Comparison of ENCODE assay signal across 20 cellular contexts in the genomic region with DNA sequence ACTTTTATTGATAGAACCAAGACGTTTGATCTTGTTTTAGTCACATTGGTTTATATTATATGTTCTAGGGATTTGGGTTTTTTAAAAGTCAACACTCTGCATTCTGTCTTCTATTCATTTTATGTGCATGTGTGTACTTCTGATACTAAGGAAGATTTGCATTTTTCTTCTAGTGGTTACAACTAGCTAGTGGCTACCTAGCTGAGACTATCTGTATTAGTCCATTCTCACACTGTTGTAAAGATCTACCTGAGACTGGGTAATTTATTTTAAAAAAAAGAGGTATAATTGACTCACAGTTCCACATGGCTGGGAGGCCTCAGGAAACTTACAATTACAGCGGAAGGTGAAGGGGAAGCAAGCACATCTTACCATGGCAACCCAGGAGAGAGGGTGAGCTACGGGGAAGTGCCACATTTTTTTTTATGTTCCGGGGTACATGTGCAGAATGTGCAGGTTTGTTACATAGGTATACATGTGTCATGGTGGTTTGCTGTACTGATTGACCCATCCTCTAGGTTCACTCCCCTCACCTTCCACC.
A peak's percentile ranks its signal among the peaks of the same experiment; 100 is the strongest.
DNase-seq lines count a peak whose midpoint lies in the region; ATAC-seq, FAIRE-seq and TF ChIP-seq lines count a peak whose summit lies in the region.
"Had no signal": no experiment of that assay in that cellular context is flagged by ENCODE, and none has a peak within 500 bp of the region (broad histone marks: within the 10 kb centered on the region; RNA-seq: fewer than 3 reads in every experiment).

No MANE protein-coding gene starts in this region.

- H3K27me3 Mint-ChIP-seq in naive B cell = no peaks in the 10 kb centered on the region
- H3K27me3 Mint-ChIP-seq: CD4-positive, CD25-positive, alpha-beta regulatory T cell had no signal

- SMC1A ChIA-PET in GM12878 (lab: Charles Lee; ENCODE audit: uncharacterized antibody, unreplicated experiment) = interaction anchor here (0.7 to 1.0 kb wide), 2 partner anchors 8 to 24 kb away, joined by 3 read pairs; no protein-coding TSS in a partner anchor

- intact Hi-C loops in GM12878 (cut with micrococcal nuclease; ENCODE audit: unreplicated experiment) = no loop called here

- no peaks in the 10 kb centered on the region for H4K20me1 ChIP-seq in GM12878 (ENCODE audit: control insufficient read depth, insufficient read depth)
- H4K20me1 ChIP-seq: BLaER1 had no signal

- no peak overlapping the region for H3K27ac ChIP-seq in GM12878 (ENCODE audit: control insufficient read depth, insufficient read depth)
- H3K27ac ChIP-seq: BLaER1, C4-2B had no signal

- ATAC-seq in GM21528 (IDR thresholded peaks at IDR 0.05; ENCODE audit: low FRiP score, unreplicated experiment) = peak; percentile 90
- peak; percentile 22; the same call in 2 of the 3 replicates for ATAC-seq in GM12878
- ATAC-seq in naive B cell (ENCODE audit: low read depth in 2 of 2) = peak in 1 of 2 donors; percentile 92
- no peak for ATAC-seq in GM18505 (IDR thresholded peaks at IDR 0.05; ENCODE audit: unreplicated experiment)
- no peak for ATAC-seq in HG03135 (IDR thresholded peaks at IDR 0.05; ENCODE audit: unreplicated experiment)
- ATAC-seq: CD8-positive, alpha-beta T cell had no signal

- peaks cover 81 to 84% of the 10 kb centered on the region in 2 donors for H3K36me3 Mint-ChIP-seq in naive B cell

- no peak for TF ChIP-seq POLR2A in GM12878 (IDR thresholded peaks at IDR 0.05; ENCODE audit: low read depth, low read length)
- TF ChIP-seq POLR2A in GM18505 (IDR thresholded peaks at IDR 0.05; ENCODE audit: borderline replicate concordance, extremely low read depth, insufficient read depth, insufficient read length) = no peak

- POLR2A ChIA-PET in GM12878 (lab: Charles Lee) = interaction anchor here (0.5 kb wide), 1 partner anchor 522 kb away, joined by 4 read pairs; no protein-coding TSS in a partner anchor

- in situ Hi-C loops in GM12878 (cut with MboI) = no loop called here

- no peak overlapping the region for H2AFZ ChIP-seq in GM12878 (ENCODE audit: control insufficient read depth, low read depth, low read length)

- peak overlapping the region in 4 of 6 donors; percentile 37 to 88 (median 70) for H3K27ac Mint-ChIP-seq in naive B cell
- H3K27ac Mint-ChIP-seq: CD8-positive, alpha-beta T cell had no signal

- H3K4me3 Mint-ChIP-seq in naive B cell = peak overlapping the region in 2 of 8 donors; percentile 70 to 76
- H3K4me3 Mint-ChIP-seq: CD4-positive, CD25-positive, alpha-beta regulatory T cell; CD8-positive, alpha-beta T cell had no signal

- H3K4me3 ChIP-seq in GM12878 = no peak overlapping the region
- H3K4me3 ChIP-seq: BLaER1 had no signal

- FAIRE-seq in GM12878 (lab: Jason Lieb, UNC) = no peak
- FAIRE-seq: D721Med, GM12892, H1 had no signal

- DNase-seq in GM12878 (ENCODE audit: low read depth, low spot score) (no peak), naive B cell (peak; percentile 46), hepatic stellate cell (ENCODE audit: low spot score) (no peak), globus pallidus (ENCODE audit: low spot score) (no peak)
- DNase-seq: CD4-positive, CD25-positive, alpha-beta regulatory T cell; CD8-positive, alpha-beta T cell; DMS 273 treated with DMSO at 0.1 percent for 48 hours; DMS79; EL; GDM1; H7; HCEC 1CT had no signal

- peaks cover 42 to 67% (median 50%) of the 10 kb centered on the region in 3 donors for H3K4me1 Mint-ChIP-seq in naive B cell

- no peaks in the 10 kb centered on the region for H3K4me1 ChIP-seq in GM12878 (ENCODE audit: control insufficient read depth, insufficient read depth, low read length)
- H3K4me1 ChIP-seq: BLaER1 had no signal

- no peak for TF ChIP-seq EP300 in GM12878 (IDR thresholded peaks at IDR 0.05; ENCODE audit: borderline replicate concordance in 1 of 2, control insufficient read depth in 1 of 2, low read depth in 2 of 2, low read length in 2 of 2)

- H3K4me2 ChIP-seq in GM12878 (ENCODE audit: control insufficient read depth, insufficient read depth) = no peak overlapping the region
- H3K4me2 ChIP-seq: BLaER1 had no signal

- H3K36me3 ChIP-seq in GM12878 (ENCODE audit: control insufficient read depth in 2 of 2, insufficient read depth in 2 of 2, low read length in 1 of 2) = peaks cover 0 to 18% of the 10 kb centered on the region in 2 experiments; a peak in 2 of 4 replicates

- no peak for TF ChIP-seq RAD21 in GM12878 (IDR thresholded peaks at IDR 0.05; ENCODE audit: insufficient read depth, low read depth, low read length)

- no peaks in the 10 kb centered on the region for H3K27me3 ChIP-seq in GM12878 (replicated peaks in 1 of 2; ENCODE audit: control insufficient read depth in 2 of 2, insufficient read depth in 2 of 2, low read length in 1 of 2)
- H3K27me3 ChIP-seq: BLaER1 had no signal

- BruUV-seq in GM12878 (replicated peaks; lab: Mats Ljungman, UMichigan) = no TSS peak

- H3K9me3 ChIP-seq in GM12878 (replicated peaks; ENCODE audit: control insufficient read depth, insufficient read depth, low read length) = peaks cover 1% of the 10 kb centered on the region; the same call in 2 of the 3 replicates

- no peak for TF ChIP-seq CTCF in GM12878 (IDR thresholded peaks at IDR 0.05 in 2 of 3, conservative IDR thresholded peaks at IDR 0.05 in 1 of 3; ENCODE audit: control insufficient read depth in 2 of 3, extremely low read depth in 1 of 3, insufficient read depth in 1 of 3, low read depth in 3 of 3, low read length in 3 of 3)

- peaks cover 4 to 25% (median 16%) of the 10 kb centered on the region in 7 donors for H3K9me3 Mint-ChIP-seq in naive B cell

- RAD21 ChIA-PET in GM12878 (lab: Charles Lee; ENCODE audit: unreplicated experiment) = interaction anchor here (2.7 kb wide), 1 partner anchor 15 kb away, joined by 8 read pairs; no protein-coding TSS in a partner anchor

- no peaks in the 10 kb centered on the region for H3K79me2 ChIP-seq in GM12878 (ENCODE audit: control insufficient read depth, insufficient read depth, low read length)

- no peak overlapping the region for H3K9ac ChIP-seq in GM12878 (ENCODE audit: control insufficient read depth, insufficient read depth, low read length)
- H3K9ac ChIP-seq: BLaER1 had no signal

- 68% methylated on average over 4 of the region's 4 CpGs for WGBS in GM12878 (ENCODE audit: insufficient coverage, insufficient replicate concordance, low lambda C conversion rate, missing lambda C conversion rate)

- CTCF ChIA-PET in GM12878 (lab: Yijun Ruan, JAX) = interaction anchor here (1.0 to 1.2 kb wide), 2 partner anchors 9 to 68 kb away, joined by 3 to 4 read pairs; no protein-coding TSS in a partner anchor

TF ChIP-seq in GM12878, 131 proteins besides CTCF, POLR2A, EP300 and RAD21 (continues in another document):
- TF ChIP-seq, protein P1, sequence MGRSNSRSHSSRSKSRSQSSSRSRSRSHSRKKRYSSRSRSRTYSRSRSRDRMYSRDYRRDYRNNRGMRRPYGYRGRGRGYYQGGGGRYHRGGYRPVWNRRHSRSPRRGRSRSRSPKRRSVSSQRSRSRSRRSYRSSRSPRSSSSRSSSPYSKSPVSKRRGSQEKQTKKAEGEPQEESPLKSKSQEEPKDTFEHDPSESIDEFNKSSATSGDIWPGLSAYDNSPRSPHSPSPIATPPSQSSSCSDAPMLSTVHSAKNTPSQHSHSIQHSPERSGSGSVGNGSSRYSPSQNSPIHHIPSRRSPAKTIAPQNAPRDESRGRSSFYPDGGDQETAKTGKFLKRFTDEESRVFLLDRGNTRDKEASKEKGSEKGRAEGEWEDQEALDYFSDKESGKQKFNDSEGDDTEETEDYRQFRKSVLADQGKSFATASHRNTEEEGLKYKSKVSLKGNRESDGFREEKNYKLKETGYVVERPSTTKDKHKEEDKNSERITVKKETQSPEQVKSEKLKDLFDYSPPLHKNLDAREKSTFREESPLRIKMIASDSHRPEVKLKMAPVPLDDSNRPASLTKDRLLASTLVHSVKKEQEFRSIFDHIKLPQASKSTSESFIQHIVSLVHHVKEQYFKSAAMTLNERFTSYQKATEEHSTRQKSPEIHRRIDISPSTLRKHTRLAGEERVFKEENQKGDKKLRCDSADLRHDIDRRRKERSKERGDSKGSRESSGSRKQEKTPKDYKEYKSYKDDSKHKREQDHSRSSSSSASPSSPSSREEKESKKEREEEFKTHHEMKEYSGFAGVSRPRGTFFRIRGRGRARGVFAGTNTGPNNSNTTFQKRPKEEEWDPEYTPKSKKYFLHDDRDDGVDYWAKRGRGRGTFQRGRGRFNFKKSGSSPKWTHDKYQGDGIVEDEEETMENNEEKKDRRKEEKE (IDR thresholded peaks at IDR 0.05) = no peak
- TF ChIP-seq, protein P2, sequence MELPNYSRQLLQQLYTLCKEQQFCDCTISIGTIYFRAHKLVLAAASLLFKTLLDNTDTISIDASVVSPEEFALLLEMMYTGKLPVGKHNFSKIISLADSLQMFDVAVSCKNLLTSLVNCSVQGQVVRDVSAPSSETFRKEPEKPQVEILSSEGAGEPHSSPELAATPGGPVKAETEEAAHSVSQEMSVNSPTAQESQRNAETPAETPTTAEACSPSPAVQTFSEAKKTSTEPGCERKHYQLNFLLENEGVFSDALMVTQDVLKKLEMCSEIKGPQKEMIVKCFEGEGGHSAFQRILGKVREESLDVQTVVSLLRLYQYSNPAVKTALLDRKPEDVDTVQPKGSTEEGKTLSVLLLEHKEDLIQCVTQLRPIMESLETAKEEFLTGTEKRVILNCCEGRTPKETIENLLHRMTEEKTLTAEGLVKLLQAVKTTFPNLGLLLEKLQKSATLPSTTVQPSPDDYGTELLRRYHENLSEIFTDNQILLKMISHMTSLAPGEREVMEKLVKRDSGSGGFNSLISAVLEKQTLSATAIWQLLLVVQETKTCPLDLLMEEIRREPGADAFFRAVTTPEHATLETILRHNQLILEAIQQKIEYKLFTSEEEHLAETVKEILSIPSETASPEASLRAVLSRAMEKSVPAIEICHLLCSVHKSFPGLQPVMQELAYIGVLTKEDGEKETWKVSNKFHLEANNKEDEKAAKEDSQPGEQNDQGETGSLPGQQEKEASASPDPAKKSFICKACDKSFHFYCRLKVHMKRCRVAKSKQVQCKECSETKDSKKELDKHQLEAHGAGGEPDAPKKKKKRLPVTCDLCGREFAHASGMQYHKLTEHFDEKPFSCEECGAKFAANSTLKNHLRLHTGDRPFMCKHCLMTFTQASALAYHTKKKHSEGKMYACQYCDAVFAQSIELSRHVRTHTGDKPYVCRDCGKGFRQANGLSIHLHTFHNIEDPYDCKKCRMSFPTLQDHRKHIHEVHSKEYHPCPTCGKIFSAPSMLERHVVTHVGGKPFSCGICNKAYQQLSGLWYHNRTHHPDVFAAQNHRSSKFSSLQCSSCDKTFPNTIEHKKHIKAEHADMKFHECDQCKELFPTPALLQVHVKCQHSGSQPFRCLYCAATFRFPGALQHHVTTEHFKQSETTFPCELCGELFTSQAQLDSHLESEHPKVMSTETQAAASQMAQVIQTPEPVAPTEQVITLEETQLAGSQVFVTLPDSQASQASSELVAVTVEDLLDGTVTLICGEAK (IDR thresholded peaks at IDR 0.05; ENCODE audit: borderline replicate concordance) = no peak
- TF ChIP-seq BMI1 (IDR thresholded peaks at IDR 0.05; ENCODE audit: borderline replicate concordance) = no peak
- TF ChIP-seq SPI1 (IDR thresholded peaks at IDR 0.05; ENCODE audit: borderline replicate concordance, insufficient read depth, low read depth, low read length) = no peak

Comparison
In these comparisons a context has a peak if more than half of its experiments do, and no peak if none do; other contexts are left out.
1. ATAC-seq: peak in GM21528 (single experiment) and GM12878 (single experiment); none in GM18505 (single experiment) and HG03135 (single experiment).